Comparison of ENCODE assay signal across 8 cellular contexts in the genomic region with DNA sequence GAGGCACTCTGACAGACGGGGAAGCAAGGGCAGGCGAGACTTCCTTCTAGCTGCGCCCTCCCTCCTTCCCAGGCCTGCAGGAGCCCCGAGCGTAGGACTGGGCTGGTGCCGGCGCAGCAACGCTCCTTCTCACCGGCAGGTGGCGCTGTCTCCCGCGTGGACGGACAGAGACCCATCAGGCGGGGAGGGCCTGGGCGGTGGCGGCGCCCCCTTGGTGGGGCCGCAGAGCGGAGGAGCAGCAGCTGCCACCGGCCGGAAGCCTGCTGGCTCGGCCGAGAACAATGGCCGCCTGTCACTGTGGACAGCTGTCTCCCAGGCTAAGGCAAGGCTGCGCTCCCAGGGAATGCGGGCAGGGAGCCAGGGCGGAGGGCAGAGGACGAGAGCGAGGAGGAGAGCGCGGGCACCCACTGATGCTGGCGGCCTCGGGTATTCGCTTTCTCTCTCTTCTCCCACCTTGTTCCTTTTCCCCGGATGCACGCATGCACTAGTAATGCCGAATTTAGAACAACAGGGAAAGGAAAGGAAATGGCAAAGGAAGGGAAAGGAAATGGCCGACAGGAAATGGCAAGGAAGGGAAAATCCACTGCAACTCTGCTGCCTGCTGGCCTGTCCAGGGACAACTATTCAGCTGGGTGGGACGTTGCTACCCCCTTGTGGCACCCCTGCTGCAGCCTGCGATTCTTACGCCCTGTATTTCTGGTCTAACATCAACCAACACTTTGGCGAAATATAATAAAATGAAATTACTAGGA. TPM values are rescaled to one million over a fixed set of nuclear protein-coding genes. Genes with fewer than 3 reads are reported as not detected.
DNase-seq lines count a peak whose midpoint lies in the region; ATAC-seq, FAIRE-seq and TF ChIP-seq lines count a peak whose summit lies in the region.

No MANE protein-coding gene starts in this region.

- peak; percentile 69 for FAIRE-seq in G401.6 (lab: Jason Lieb, UNC)
- no peak for FAIRE-seq in pancreas (lab: Jason Lieb, UNC)

- H3K4me3 ChIP-seq in pancreas = peak overlapping the region; percentile 26 to 60 (median 48)
- H3K4me3 ChIP-seq in thyroid gland (replicated peaks in 1 of 3) = peak overlapping the region; percentile 17 to 50 (median 31)

- H3K9me3 ChIP-seq in pancreas = no peaks in the 10 kb centered on the region
- H3K9me3 ChIP-seq in thyroid gland = no peaks in the 10 kb centered on the region

- H3K4me1 ChIP-seq in pancreas = peaks cover 0 to 19% (median 14%) of the 10 kb centered on the region in 3 donors
- peaks cover 20 to 63% of the 10 kb centered on the region in 2 donors for H3K4me1 ChIP-seq in thyroid gland

- H3K27me3 Mint-ChIP-seq in activated naive CD8-positive, alpha-beta T cell treated with anti-CD3 and anti-CD28 coated beads, Interleukin-2, amount 10 ng/mL, durations not matched to agents 7 days and 5 days = no peaks in the 10 kb centered on the region

- H3K4me1 Mint-ChIP-seq in activated naive CD8-positive, alpha-beta T cell treated with anti-CD3 and anti-CD28 coated beads, Interleukin-2, amount 10 ng/mL, durations not matched to agents 7 days and 5 days = peaks cover 46% of the 10 kb centered on the region

- peaks cover 0 to 6% (median under 1%) of the 10 kb centered on the region in 3 donors for H3K36me3 ChIP-seq in pancreas
- peaks cover 6 to 7% of the 10 kb centered on the region in 2 donors for H3K36me3 ChIP-seq in thyroid gland

- WGBS in pancreas, 2 donors = 1 to 2% methylated on average over 38 to 42 of the region's 42 CpGs
- WGBS in thyroid gland, 2 donors = 1 to 4% methylated on average over 25 to 26 of the region's 42 CpGs

- no peaks in the 10 kb centered on the region for H3K27me3 ChIP-seq in pancreas
- H3K27me3 ChIP-seq in thyroid gland = no peaks in the 10 kb centered on the region

- peak; percentile 19 to 21 for TF ChIP-seq POLR2A in thyroid gland (IDR thresholded peaks at IDR 0.05)

- TF ChIP-seq CTCF in pancreas (IDR thresholded peaks at IDR 0.05) (peak; percentile 97 to 100 (median 100)), thyroid gland (IDR thresholded peaks at IDR 0.05) (peak; percentile 92 to 99 (median 98))

- peak overlapping the region; percentile 89 to 94 (median 92) for H3K27ac ChIP-seq in pancreas
- H3K27ac ChIP-seq in thyroid gland = peak overlapping the region; percentile 84 to 94 (median 86)

- peak overlapping the region; percentile 84 for H3K4me3 Mint-ChIP-seq in activated naive CD8-positive, alpha-beta T cell treated with anti-CD3 and anti-CD28 coated beads, Interleukin-2, amount 10 ng/mL, durations not matched to agents 7 days and 5 days

- H3K27ac Mint-ChIP-seq in activated naive CD8-positive, alpha-beta T cell treated with anti-CD3 and anti-CD28 coated beads, Interleukin-2, amount 10 ng/mL, durations not matched to agents 7 days and 5 days = peak overlapping the region; percentile 81

- ATAC-seq in HG02571 (IDR thresholded peaks at IDR 0.05; ENCODE audit: unreplicated experiment) (peak; percentile 73), Right ventricle myocardium superior (ENCODE audit: poor library complexity) (peak; percentile 95), pancreas (peak; percentile 91 to 94 (median 91))
- ATAC-seq in activated naive CD8-positive, alpha-beta T cell treated with anti-CD3 and anti-CD28 coated beads, Interleukin-2, amount 10 ng/mL, durations not matched to agents 7 days and 5 days (ENCODE audit: low read depth) = peak; percentile 98

- POLR2A ChIA-PET in activated naive CD8-positive, alpha-beta T cell treated with anti-CD3 and anti-CD28 coated beads, Interleukin-2, amount 10 ng/mL, durations not matched to agents 7 days and 5 days (lab: Charles Lee) = interaction anchor here (1.7 to 2.2 kb wide), 2 partner anchors 15 to 203 kb away, joined by 5 to 8 read pairs; a partner anchor contains a TSS

- DNase-seq in NCI-H1092 (lab: John Stamatoyannopoulos, UW) = peak; percentile 85
- peak; percentile 75 for DNase-seq in SKM-1 (lab: John Stamatoyannopoulos, UW; ENCODE audit: unreplicated experiment)
- peak; percentile 95 for DNase-seq in activated naive CD8-positive, alpha-beta T cell treated with anti-CD3 and anti-CD28 coated beads, Interleukin-2, amount 10 ng/mL, durations not matched to agents 7 days and 5 days
- DNase-seq in Right ventricle myocardium superior = peak; percentile 97
- DNase-seq in pancreas = peak; percentile 91 to 100 (median 94)
- peak; percentile 89 to 90 for DNase-seq in thyroid gland

- intact Hi-C loops in Right ventricle myocardium superior (cut with DNase I) = loop anchor here (2.0 kb wide), 1 partner anchor 225 kb away; no protein-coding TSS in a partner anchor
- intact Hi-C loops in pancreas (cut with DNase I) = loop anchor here in 1 of 3 donors (5.0 kb wide), 1 partner anchor 226 kb away; no protein-coding TSS in a partner anchor
- intact Hi-C loops in thyroid gland (cut with DNase I) = loop anchor here (5.0 kb wide), 3 partner anchors 166 to 226 kb away; a partner anchor contains a TSS

- no peaks in the 10 kb centered on the region for H3K9me3 Mint-ChIP-seq in activated naive CD8-positive, alpha-beta T cell treated with anti-CD3 and anti-CD28 coated beads, Interleukin-2, amount 10 ng/mL, durations not matched to agents 7 days and 5 days

- no peaks in the 10 kb centered on the region for H3K36me3 Mint-ChIP-seq in activated naive CD8-positive, alpha-beta T cell treated with anti-CD3 and anti-CD28 coated beads, Interleukin-2, amount 10 ng/mL, durations not matched to agents 7 days and 5 days

RNA-seq across cellular contexts. Expression of a gene that starts 14.4 kb away (rescaled TPM):
- 10 to 100 TPM; 19.5 to 21.6 TPM for total RNA-seq in activated naive CD8-positive, alpha-beta T cell treated with anti-CD3 and anti-CD28 coated beads, Interleukin-2, amount 10 ng/mL, durations not matched to agents 7 days and 5 days
- total RNA-seq in Right ventricle myocardium superior (19.3 TPM), pancreas (10 to 100 TPM in 3 of 6 donors, 1 to 10 TPM in 3; 9.2 to 16.0 (median 10.2) TPM), thyroid gland (10 to 100 TPM; 19.5 to 27.5 (median 26.2) TPM)
- polyA plus RNA-seq in pancreas = 10 to 100 TPM in 1 of 2 donors, 1 to 10 TPM in 1; 9.2 to 10.5 TPM

RNA-seq across cellular contexts. Expression of a gene that starts 44.3 kb away (rescaled TPM):
- 10 to 100 TPM; 45.6 to 56.6 TPM for total RNA-seq in activated naive CD8-positive, alpha-beta T cell treated with anti-CD3 and anti-CD28 coated beads, Interleukin-2, amount 10 ng/mL, durations not matched to agents 7 days and 5 days
- 9.0 TPM for total RNA-seq in Right ventricle myocardium superior
- 10 to 100 TPM in 2 of 6 donors, 1 to 10 TPM in 4; 6.7 to 17.3 (median 9.4) TPM for total RNA-seq in pancreas
- 10 to 100 TPM; 18.0 to 20.5 TPM for polyA plus RNA-seq in pancreas
- total RNA-seq in thyroid gland = 10 to 100 TPM; 24.7 to 39.3 (median 29.3) TPM

Comparison
In these comparisons a context has a peak if more than half of its experiments do, and no peak if none do; other contexts are left out.
1. Peak in every context shown above with its lines: DNase-seq, ATAC-seq, H3K4me3 ChIP-seq and H3K27ac ChIP-seq.